1 cellular context compared by ENCODE assay signal in genomic region chr7:121485457-121486243, GRCh38.
TF ChIP-seq lines count a peak whose summit lies in the region.

No MANE protein-coding gene starts in this region.

TF ChIP-seq in K562, 482 proteins besides CTCF, POLR2A, EP300 and RAD21 (continued from another document):
- no peak for TF ChIP-seq NR0B1 (IDR thresholded peaks at IDR 0.05; ENCODE audit: partially characterized antibody)
- no peak for TF ChIP-seq KDM4B (IDR thresholded peaks at IDR 0.05; ENCODE audit: borderline replicate concordance in 2 of 2, low read depth in 1 of 2)
- no peak for TF ChIP-seq ZBTB33 (CRISPR knock-in tag; IDR thresholded peaks at IDR 0.05)
- TF ChIP-seq ZC3H11A (IDR thresholded peaks at IDR 0.05; ENCODE audit: low read depth, low read length) = no peak
- no peak for TF ChIP-seq RNF219 (CRISPR knock-in tag; IDR thresholded peaks at IDR 0.05)
